27 cellular contexts compared by ENCODE assay signal in the genomic region with DNA sequence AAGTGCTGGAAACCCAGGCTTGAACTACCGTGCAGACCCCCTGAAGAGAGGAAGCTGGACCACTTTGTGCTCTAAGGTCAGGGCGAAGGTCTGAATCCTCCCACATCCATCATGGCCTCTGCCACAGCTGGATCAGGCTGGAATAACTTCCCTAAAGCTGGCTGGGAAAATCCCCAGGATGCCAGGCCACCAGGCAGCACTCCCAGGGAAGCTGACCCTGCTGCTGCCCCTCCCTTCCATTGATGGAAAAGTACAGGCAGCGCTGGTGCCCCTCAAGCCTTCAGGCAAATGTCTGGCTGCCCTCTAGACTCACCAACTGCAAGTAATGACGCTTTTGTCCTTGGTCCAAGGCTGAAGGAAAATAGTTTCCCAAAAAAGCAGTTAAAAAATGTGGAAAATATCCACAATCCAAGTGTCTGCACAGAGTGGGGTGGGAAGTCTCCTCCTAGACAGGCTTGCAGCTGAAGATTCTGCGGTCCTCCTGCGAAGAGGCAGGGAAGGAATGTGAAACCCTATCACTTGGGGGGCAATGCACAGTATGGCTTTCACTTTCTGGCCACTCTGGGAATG.
"Had no signal": no experiment of that assay in that cellular context is flagged by ENCODE, and none has a peak within 500 bp of the region (broad histone marks: within the 10 kb centered on the region; RNA-seq: fewer than 3 reads in every experiment).

No MANE protein-coding gene starts in this region.

- ATAC-seq: activated naive CD4-positive, alpha-beta T cell treated with anti-CD3 and anti-CD28 coated beads, Interleukin-2, amount 50 U/mL, for 72 hours; esophagus mucosa; foreskin keratinocyte; naive thymus-derived CD4-positive, alpha-beta T cell; right cardiac atrium; stimulated activated naive CD8-positive, alpha-beta T cell treated with anti-CD3 and anti-CD28 coated beads, Interleukin-15, Interleukin-2, amounts not matched to agents 100 U/mL and 50 U/mL, for 24 hours; WTC11 had no signal

- H3K27me3 ChIP-seq: cardiac muscle cell, foreskin keratinocyte, heart right ventricle, spleen, testis, upper lobe of left lung, vagina had no signal

- H3K27ac ChIP-seq: cardiac muscle cell, foreskin keratinocyte, heart right ventricle, spleen, testis, upper lobe of left lung, vagina had no signal

- H3K4me3 ChIP-seq: cardiac muscle cell, heart right ventricle, spleen, testis, upper lobe of left lung, vagina had no signal

- H3K4me1 ChIP-seq: testis, upper lobe of left lung, vagina had no signal

- DNase-seq: activated CD4-positive, alpha-beta memory T cell treated with anti-CD3 and anti-CD28 coated beads, Interleukin-2, amount 10 ng/mL, durations not matched to agents 7 days and 5 days; activated CD4-positive, alpha-beta T cell treated with anti-CD3 and anti-CD28 coated beads for 1 hour; activated CD4-positive, alpha-beta T cell treated with anti-CD3 and anti-CD28 coated beads, Interleukin-2, amount 10 ng/mL, durations not matched to agents 7 days and 5 days; activated CD8-positive, alpha-beta memory T cell treated with anti-CD3 and anti-CD28 coated beads, Interleukin-2, amount 50 U/mL, for 48 hours; activated T-cell treated with anti-CD3 and anti-CD28 coated beads, Interleukin-2, amount 50 U/mL, for 24 hours; cerebellar nuclear complex; cortex of kidney; foreskin keratinocyte; heart right ventricle; mammary epithelial cell; naive thymus-derived CD4-positive, alpha-beta T cell; nucleus accumbens; right cardiac atrium; spleen; stimulated activated CD4-positive, alpha-beta T cell treated with anti-CD3 and anti-CD28 coated beads, Interleukin-2, amount 100 ng/mL, for 48 hours; stimulated activated naive CD8-positive, alpha-beta T cell treated with anti-CD3 and anti-CD28 coated beads, Interleukin-15, Interleukin-2, amounts not matched to agents 100 U/mL and 50 U/mL, for 24 hours; T-helper 2 cell; testis; upper lobe of left lung had no signal

- H3K9me3 ChIP-seq: testis, vagina had no signal

- H3K36me3 Mint-ChIP-seq: brain, mesothelial cell of epicardium, WTC11 had no signal

- H3K36me3 ChIP-seq: cardiac muscle cell, heart right ventricle, spleen, upper lobe of left lung, vagina had no signal

- H3K4me1 Mint-ChIP-seq: activated CD4-positive, alpha-beta memory T cell treated with anti-CD3 and anti-CD28 coated beads, Interleukin-2, amount 10 ng/mL, durations not matched to agents 7 days and 5 days; activated CD4-positive, alpha-beta T cell treated with anti-CD3 and anti-CD28 coated beads, Interleukin-2, amount 10 ng/mL, durations not matched to agents 7 days and 5 days; brain; neural crest cell; WTC11 had no signal

- H3K27ac Mint-ChIP-seq: activated CD4-positive, alpha-beta memory T cell treated with anti-CD3 and anti-CD28 coated beads, Interleukin-2, amount 10 ng/mL, durations not matched to agents 7 days and 5 days; activated CD4-positive, alpha-beta T cell treated with anti-CD3 and anti-CD28 coated beads, Interleukin-2, amount 10 ng/mL, durations not matched to agents 7 days and 5 days; activated naive CD4-positive, alpha-beta T cell treated with anti-CD3 and anti-CD28 coated beads, Interleukin-2, amount 50 U/mL, for 72 hours; activated T-cell treated with anti-CD3 and anti-CD28 coated beads, Interleukin-2, amount 50 U/mL, for 24 hours; brain; mesothelial cell of epicardium; WTC11 had no signal

- H3K4me3 Mint-ChIP-seq: activated CD4-positive, alpha-beta memory T cell treated with anti-CD3 and anti-CD28 coated beads, Interleukin-2, amount 10 ng/mL, durations not matched to agents 7 days and 5 days; activated CD4-positive, alpha-beta T cell treated with anti-CD3 and anti-CD28 coated beads, Interleukin-2, amount 10 ng/mL, durations not matched to agents 7 days and 5 days; activated T-cell treated with anti-CD3 and anti-CD28 coated beads, Interleukin-2, amount 50 U/mL, for 24 hours; brain; mesothelial cell of epicardium; naive thymus-derived CD4-positive, alpha-beta T cell; neural crest cell; WTC11 had no signal
